Comparison of ENCODE assay signal across 8 cellular contexts in genomic region chr17:32998111-32998892, GRCh38. TPM values are rescaled to one million over a fixed set of nuclear protein-coding genes. Genes with fewer than 3 reads are reported as not detected.
A peak's percentile ranks its signal among the peaks of the same experiment; 100 is the strongest.
DNase-seq lines count a peak whose midpoint lies in the region; ATAC-seq and TF ChIP-seq lines count a peak whose summit lies in the region.

No MANE protein-coding gene starts in this region.

- TF ChIP-seq CTCF in Peyer's patch (IDR thresholded peaks at IDR 0.05) (peak; percentile 24 to 88 (median 84)), fibroblast of the aortic adventitia (IDR thresholded peaks at IDR 0.05; ENCODE audit: insufficient read depth, low read length) (peak; percentile 97), nephron progenitor cell (IDR thresholded peaks at IDR 0.05) (peak; percentile 87)

- TF ChIP-seq POLR2A in Peyer's patch (IDR thresholded peaks at IDR 0.05) = no peak

- H3K27me3 Mint-ChIP-seq in nephron progenitor cell (ENCODE audit: low read depth, poor library complexity) = peaks cover 12% of the 10 kb centered on the region

- no peaks in the 10 kb centered on the region for H3K9me3 ChIP-seq in Peyer's patch

- H3K27ac ChIP-seq in Peyer's patch = no peak overlapping the region

- H3K27ac Mint-ChIP-seq in nephron progenitor cell = no peak overlapping the region

- peak overlapping the region; percentile 73 for H3K4me3 Mint-ChIP-seq in nephron progenitor cell

- no peak for ATAC-seq in HG03095 (IDR thresholded peaks at IDR 0.05; ENCODE audit: unreplicated experiment)

- no peaks in the 10 kb centered on the region for H3K27me3 ChIP-seq in Peyer's patch

- H3K36me3 ChIP-seq in Peyer's patch = no peaks in the 10 kb centered on the region

- H3K4me1 Mint-ChIP-seq in nephron progenitor cell = peaks cover 8% of the 10 kb centered on the region

- DNase-seq in DMS 273 treated with DMSO at 0.1 percent for 48 hours (lab: John Stamatoyannopoulos, UW) (peak; percentile 6), HUDEP-2 (lab: John Stamatoyannopoulos, UW; ENCODE audit: unreplicated experiment in 76 of 76) (peak in 63 of 76 experiments; percentile 4 to 85 (median 53)), Peyer's patch (peak; percentile 71 to 90 (median 86)), fibroblast of the aortic adventitia (ENCODE audit: low read depth) (peak; percentile 68), nephron progenitor cell (peak; percentile 95)
- peak; percentile 51 to 62 for DNase-seq in activated T-helper 1 cell treated with anti-CD3 and anti-CD28 coated beads, Interleukin-2, amount 50 U/mL, for 16 hours (ENCODE audit: low read depth in 1 of 2, low spot score in 1 of 2)
- peak; percentile 54 for DNase-seq in stimulated activated naive CD4-positive, alpha-beta T cell treated with Interleukin-2 at 50 U/mL for 16 hours (lab: John Stamatoyannopoulos, UW)

- H3K9me3 Mint-ChIP-seq in nephron progenitor cell = no peaks in the 10 kb centered on the region

- H3K4me3 ChIP-seq in Peyer's patch (peak overlapping the region in 1 of 4 donors; percentile 6), fibroblast of the aortic adventitia (ENCODE audit: low read depth, low read length) (no peak overlapping the region)

- H3K4me1 ChIP-seq in Peyer's patch = no peaks in the 10 kb centered on the region

- H3K36me3 Mint-ChIP-seq in nephron progenitor cell (ENCODE audit: low read depth) = no peaks in the 10 kb centered on the region

RNA-seq across cellular contexts. Expression of gene SPACA3, which starts 6.7 kb away (rescaled TPM):
- total RNA-seq in Peyer's patch (not detected), fibroblast of the aortic adventitia (ENCODE audit: low replicate concordance) (not detected in 2 replicates)

Comparison
In these comparisons a context has a peak if more than half of its experiments do, and no peak if none do; other contexts are left out.
1. DNase-seq: peak in every context shown above with its lines; median percentile 95 in nephron progenitor cell; 86 in Peyer's patch; 68 in fibroblast of the aortic adventitia; 56 in activated T-helper 1 cell treated with anti-CD3 and anti-CD28 coated beads, Interleukin-2, amount 50 U/mL, for 16 hours; 54 in stimulated activated naive CD4-positive, alpha-beta T cell treated with Interleukin-2 at 50 U/mL for 16 hours; 53 in HUDEP-2; 6 in DMS 273 treated with DMSO at 0.1 percent for 48 hours.